ENCODE assay signal across 14 cellular contexts in genomic region chr1:209045326-209046057, GRCh38.
DNase-seq lines count a peak whose midpoint lies in the region; ATAC-seq lines count a peak whose summit lies in the region.
"Had no signal": no experiment of that assay in that cellular context is flagged by ENCODE, and none has a peak within 500 bp of the region (broad histone marks: within the 10 kb centered on the region; RNA-seq: fewer than 3 reads in every experiment).

No MANE protein-coding gene starts in this region.

- no peak overlapping the region for H2BK12ac ChIP-seq in mesenchymal stem cell (ENCODE audit: low read length in 2 of 2)

- H3K4me1 ChIP-seq in mesenchymal stem cell (ENCODE audit: control insufficient read depth, insufficient read depth, low read depth, low read length) = peaks cover 6% of the 10 kb centered on the region
- H3K4me1 ChIP-seq: right atrium auricular region had no signal

- DNase-seq in DMS53 treated with DMSO at 0.1 percent for 48 hours (lab: John Stamatoyannopoulos, UW; ENCODE audit: unreplicated experiment) (peak; percentile 88), LoVo (ENCODE audit: low spot score) (peak; percentile 32), amniotic epithelial cell (ENCODE audit: low read depth) (peak; percentile 7), mesenchymal stem cell (no peak), mesenteric fat pad (ENCODE audit: low spot score) (no peak), Kasumi-1 (lab: John Stamatoyannopoulos, UW) (no peak)
- DNase-seq: activated CD8-positive, alpha-beta T cell treated with anti-CD3 and anti-CD28 coated beads, Interleukin-2, amount 10 ng/mL, durations not matched to agents 7 days and 5 days; NCI-H2081; RPMI8226; stimulated activated CD4-positive, alpha-beta T cell treated with anti-CD3 and anti-CD28 coated beads, Interleukin-4, amount 100 ng/mL, for 24 hours; stimulated activated naive B cell treated with anti-CD40 and anti-IgM and Interleukin-4, amounts not matched to agents 10 μg/mL and 1 μg/mL and 100 μg/mL, for 72 hours had no signal

- H3K27ac ChIP-seq in mesenchymal stem cell (ENCODE audit: low read length, poor library complexity, severe bottlenecking) = peak overlapping the region; percentile 90
- H3K27ac ChIP-seq: right atrium auricular region had no signal

- WGBS in mesenchymal stem cell = 96% methylated on average over 3 of the region's 4 CpGs

- H4K8ac ChIP-seq in mesenchymal stem cell (ENCODE audit: low read length) = no peak overlapping the region

- no peak overlapping the region for H3K23ac ChIP-seq in mesenchymal stem cell (ENCODE audit: low read length in 2 of 2)

- H2AFZ ChIP-seq in mesenchymal stem cell (ENCODE audit: low read depth, low read length) = no peak overlapping the region

- H3K79me1 ChIP-seq in mesenchymal stem cell (replicated peaks; ENCODE audit: low read length, poor library complexity, severe bottlenecking) = no peaks in the 10 kb centered on the region

- H2BK5ac ChIP-seq in mesenchymal stem cell (ENCODE audit: low read depth, low read length, poor library complexity, severe bottlenecking) = no peak overlapping the region

- H2AK5ac ChIP-seq in mesenchymal stem cell (ENCODE audit: low read length, severe bottlenecking) = peak overlapping the region; percentile 85

- no peak overlapping the region for H3K4me3 ChIP-seq in mesenchymal stem cell (ENCODE audit: insufficient read depth in 1 of 2, low read depth in 1 of 2, low read length in 2 of 2)
- H3K4me3 ChIP-seq: right atrium auricular region had no signal

- peak overlapping the region; percentile 8 for H3K4me2 ChIP-seq in mesenchymal stem cell (ENCODE audit: low read length, poor library complexity, severe bottlenecking)

- H3K27me3 ChIP-seq in mesenchymal stem cell (ENCODE audit: control insufficient read depth in 1 of 2, insufficient read depth in 1 of 2, low read length in 2 of 2) = no peaks in the 10 kb centered on the region
- H3K27me3 ChIP-seq: right atrium auricular region had no signal

- no peak overlapping the region for H3K18ac ChIP-seq in mesenchymal stem cell (ENCODE audit: low read depth in 1 of 2, low read length in 2 of 2)

- no peak overlapping the region for H2BK120ac ChIP-seq in mesenchymal stem cell (ENCODE audit: low read depth, low read length)

- no peak overlapping the region for H3K14ac ChIP-seq in mesenchymal stem cell (ENCODE audit: low read length in 2 of 2)

- no peaks in the 10 kb centered on the region for H3K36me3 ChIP-seq in mesenchymal stem cell (ENCODE audit: control insufficient read depth in 1 of 2, insufficient read depth in 2 of 2, low read depth in 1 of 2, low read length in 2 of 2)
- H3K36me3 ChIP-seq: right atrium auricular region had no signal

- H4K91ac ChIP-seq in mesenchymal stem cell (ENCODE audit: low read length) = no peak overlapping the region

- H3K9ac ChIP-seq in mesenchymal stem cell (ENCODE audit: low read length) = no peak overlapping the region

- H3K9me3 ChIP-seq in mesenchymal stem cell (ENCODE audit: control insufficient read depth, low read length) = no peaks in the 10 kb centered on the region
- H3K9me3 ChIP-seq: right atrium auricular region had no signal

- H3K4ac ChIP-seq in mesenchymal stem cell (ENCODE audit: low read depth in 1 of 2, low read length in 2 of 2) = no peak overlapping the region

- ATAC-seq in HG03280 (IDR thresholded peaks at IDR 0.05; ENCODE audit: unreplicated experiment) = no peak
- no peak for ATAC-seq in HG03097 (IDR thresholded peaks at IDR 0.05; ENCODE audit: low FRiP score, unreplicated experiment)
- ATAC-seq: activated CD8-positive, alpha-beta T cell treated with anti-CD3 and anti-CD28 coated beads, Interleukin-2, amount 10 ng/mL, durations not matched to agents 7 days and 5 days; stimulated activated naive B cell treated with anti-CD40 and anti-IgM and Interleukin-4, amounts not matched to agents 10 μg/mL and 1 μg/mL and 100 μg/mL, for 72 hours had no signal

- H2BK15ac ChIP-seq in mesenchymal stem cell (ENCODE audit: low read depth, poor library complexity, severe bottlenecking) = no peak overlapping the region

Comparison
In these comparisons a context has a peak if more than half of its experiments do, and no peak if none do; other contexts are left out.
1. DNase-seq: peak in DMS53 treated with DMSO at 0.1 percent for 48 hours (single experiment), LoVo (single experiment) and amniotic epithelial cell (single experiment); none in mesenchymal stem cell (single experiment), mesenteric fat pad (single experiment) and Kasumi-1 (0 of 2).